In the genomic region with DNA sequence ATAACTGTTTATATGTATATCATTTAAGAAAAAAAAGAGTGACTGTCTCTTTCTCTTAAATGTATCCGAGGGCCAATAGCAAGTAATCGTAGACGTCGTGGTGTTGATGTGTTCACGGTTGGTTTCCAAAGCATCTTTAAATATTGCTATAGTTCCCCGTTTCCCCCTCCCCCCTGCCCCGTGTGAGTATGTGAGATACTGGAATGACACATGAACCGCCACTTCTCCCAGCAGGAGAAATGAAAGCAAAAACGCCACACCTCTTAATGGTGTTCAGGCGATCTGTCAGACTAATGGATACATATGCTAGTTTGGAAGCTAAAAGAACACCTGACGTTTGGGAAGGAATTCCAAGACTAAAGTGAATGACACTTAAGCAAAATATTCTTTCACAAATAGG, we compare ENCODE assay signal across 19 cellular contexts.
A peak's percentile ranks its signal among the peaks of the same experiment; 100 is the strongest.
DNase-seq lines count a peak whose midpoint lies in the region; ATAC-seq and TF ChIP-seq lines count a peak whose summit lies in the region.
"Had no signal": no experiment of that assay in that cellular context is flagged by ENCODE, and none has a peak within 500 bp of the region (broad histone marks: within the 10 kb centered on the region; RNA-seq: fewer than 3 reads in every experiment).

No MANE protein-coding gene starts in this region.

- H3K27me3 Mint-ChIP-seq in WTC11 (ENCODE audit: low read depth) (no peaks in the 10 kb centered on the region), GM23338 (ENCODE audit: insufficient read depth, low read depth, poor library complexity) (peaks cover 16% of the 10 kb centered on the region)
- no peaks in the 10 kb centered on the region for H3K27me3 Mint-ChIP-seq in stimulated activated naive B cell treated with anti-CD40 and anti-IgM and Interleukin-4, amounts not matched to agents 10 μg/mL and 1 μg/mL and 100 μg/mL, for 72 hours
- H3K27me3 Mint-ChIP-seq in effector memory CD8-positive, alpha-beta T cell, result no peaks in the 10 kb centered on the region
- H3K27me3 Mint-ChIP-seq: CD4-positive, alpha-beta memory T cell had no signal

- CTCF ChIA-PET in WTC11 (lab: Charles Lee), result no interaction called here

- H3K36me3 Mint-ChIP-seq in WTC11, result peaks cover 49% of the 10 kb centered on the region
- H3K36me3 Mint-ChIP-seq in stimulated activated naive B cell treated with anti-CD40 and anti-IgM and Interleukin-4, amounts not matched to agents 10 μg/mL and 1 μg/mL and 100 μg/mL, for 72 hours, result peaks cover 50 to 70% of the 10 kb centered on the region in 2 donors
- H3K36me3 Mint-ChIP-seq in GM23338 (ENCODE audit: low read depth), result peaks cover 54% of the 10 kb centered on the region
- peaks cover 42% of the 10 kb centered on the region for H3K36me3 Mint-ChIP-seq in effector memory CD8-positive, alpha-beta T cell (ENCODE audit: insufficient read depth)

- H3K4me3 Mint-ChIP-seq in WTC11 (no peak overlapping the region), GM23338 (no peak overlapping the region)
- no peak overlapping the region for H3K4me3 Mint-ChIP-seq in stimulated activated naive B cell treated with anti-CD40 and anti-IgM and Interleukin-4, amounts not matched to agents 10 μg/mL and 1 μg/mL and 100 μg/mL, for 72 hours
- no peak overlapping the region for H3K4me3 Mint-ChIP-seq in effector memory CD8-positive, alpha-beta T cell
- H3K4me3 Mint-ChIP-seq: CD14-positive monocyte; CD4-positive, alpha-beta memory T cell; HFFc6 had no signal

- peaks cover 8% of the 10 kb centered on the region for H3K36me3 ChIP-seq in GM23338 (ENCODE audit: insufficient read depth)

- no peak overlapping the region for H3K27ac ChIP-seq in GM23338 (ENCODE audit: low read depth)
- H3K27ac ChIP-seq: BLaER1, HL-60 had no signal

- H3K4me3 ChIP-seq in GM23338, result no peak overlapping the region
- H3K4me3 ChIP-seq: BLaER1 had no signal

- peaks cover 22% of the 10 kb centered on the region for H3K4me1 ChIP-seq in GM23338 (ENCODE audit: insufficient read depth)
- H3K4me1 ChIP-seq: BLaER1 had no signal

- no peaks in the 10 kb centered on the region for H3F3A ChIP-seq in GM23338 (replicated peaks; ENCODE audit: low read depth)

- no peaks in the 10 kb centered on the region for H3K79me2 ChIP-seq in GM23338 (replicated peaks; ENCODE audit: insufficient read depth)

- POLR2A ChIA-PET in WTC11 (lab: Charles Lee), result no interaction called here

- no peaks in the 10 kb centered on the region for H3K9me2 ChIP-seq in GM23338 (ENCODE audit: insufficient read depth)

- H3K4me1 Mint-ChIP-seq in WTC11 (peaks cover 28% of the 10 kb centered on the region), GM23338 (peaks cover 24% of the 10 kb centered on the region)
- peaks cover 8 to 16% of the 10 kb centered on the region in 2 donors for H3K4me1 Mint-ChIP-seq in stimulated activated naive B cell treated with anti-CD40 and anti-IgM and Interleukin-4, amounts not matched to agents 10 μg/mL and 1 μg/mL and 100 μg/mL, for 72 hours
- H3K4me1 Mint-ChIP-seq in effector memory CD8-positive, alpha-beta T cell (ENCODE audit: low read depth in 2 of 2), result no peaks in the 10 kb centered on the region

- H2AFZ ChIP-seq in GM23338, result no peak overlapping the region

- TF ChIP-seq CTCF in WTC11 (IDR thresholded peaks at IDR 0.05) (no peak), GM23338 (conservative IDR thresholded peaks at IDR 0.05; ENCODE audit: low read depth in 2 of 2) (no peak)

- 0 out of 2 replicates have a peak, but pooled peaks cover 4% of the 10 kb centered on the region for H3K9me3 Mint-ChIP-seq in WTC11
- H3K9me3 Mint-ChIP-seq in stimulated activated naive B cell treated with anti-CD40 and anti-IgM and Interleukin-4, amounts not matched to agents 10 μg/mL and 1 μg/mL and 100 μg/mL, for 72 hours, result no peaks in the 10 kb centered on the region
- no peaks in the 10 kb centered on the region for H3K9me3 Mint-ChIP-seq in GM23338
- no peaks in the 10 kb centered on the region for H3K9me3 Mint-ChIP-seq in effector memory CD8-positive, alpha-beta T cell
- H3K9me3 Mint-ChIP-seq: CD4-positive, alpha-beta memory T cell; HFFc6 had no signal

- H3K4me2 ChIP-seq in GM23338, result no peak overlapping the region
- H3K4me2 ChIP-seq: BLaER1 had no signal

- no peak for ATAC-seq in WTC11
- no peak for ATAC-seq in stimulated activated naive B cell treated with anti-CD40 and anti-IgM and Interleukin-4, amounts not matched to agents 10 μg/mL and 1 μg/mL and 100 μg/mL, for 72 hours (replicated peaks)
- ATAC-seq in GM23338, result no peak
- no peak for ATAC-seq in effector memory CD8-positive, alpha-beta T cell (replicated peaks)
- ATAC-seq: HCT116 had no signal

- peaks cover 3% of the 10 kb centered on the region for H4K20me1 ChIP-seq in GM23338 (replicated peaks; ENCODE audit: insufficient read depth)
- H4K20me1 ChIP-seq: BLaER1 had no signal

- peak; percentile 13 for DNase-seq in NCI-H748 (lab: John Stamatoyannopoulos, UW; ENCODE audit: unreplicated experiment)
- no peak for DNase-seq in NCI-H748 treated with DMSO at 0.1 percent for 48 hours (lab: John Stamatoyannopoulos, UW)
- no peak for DNase-seq in WTC11 (ENCODE audit: low spot score)
- no peak for DNase-seq in stimulated activated naive B cell treated with anti-CD40 and anti-IgM and Interleukin-4, amounts not matched to agents 10 μg/mL and 1 μg/mL and 100 μg/mL, for 72 hours
- no peak for DNase-seq in GM23338 (ENCODE audit: low spot score)
- no peak for DNase-seq in effector memory CD8-positive, alpha-beta T cell
- DNase-seq in cerebellar cortex (ENCODE audit: low spot score), result no peak
- DNase-seq: 8988T; CD4-positive, alpha-beta memory T cell; DMS153; DMS79; GF-D8; GOT3; H7; HFFc6 had no signal

- peak overlapping the region; percentile 93; the same call in 1 of the 2 replicates for H3K27ac Mint-ChIP-seq in WTC11
- H3K27ac Mint-ChIP-seq in stimulated activated naive B cell treated with anti-CD40 and anti-IgM and Interleukin-4, amounts not matched to agents 10 μg/mL and 1 μg/mL and 100 μg/mL, for 72 hours, result peak overlapping the region; percentile 67
- H3K27ac Mint-ChIP-seq in GM23338, result no peak overlapping the region
- no peak overlapping the region for H3K27ac Mint-ChIP-seq in effector memory CD8-positive, alpha-beta T cell
- H3K27ac Mint-ChIP-seq: CD4-positive, alpha-beta memory T cell; HFFc6 had no signal

- no peaks in the 10 kb centered on the region for H3K27me3 ChIP-seq in GM23338 (ENCODE audit: insufficient read depth)
- H3K27me3 ChIP-seq: BLaER1 had no signal

TF ChIP-seq in WTC11, 78 proteins besides CTCF, POLR2A, EP300 and RAD21 (continues in another document):
- TF ChIP-seq, protein P1, sequence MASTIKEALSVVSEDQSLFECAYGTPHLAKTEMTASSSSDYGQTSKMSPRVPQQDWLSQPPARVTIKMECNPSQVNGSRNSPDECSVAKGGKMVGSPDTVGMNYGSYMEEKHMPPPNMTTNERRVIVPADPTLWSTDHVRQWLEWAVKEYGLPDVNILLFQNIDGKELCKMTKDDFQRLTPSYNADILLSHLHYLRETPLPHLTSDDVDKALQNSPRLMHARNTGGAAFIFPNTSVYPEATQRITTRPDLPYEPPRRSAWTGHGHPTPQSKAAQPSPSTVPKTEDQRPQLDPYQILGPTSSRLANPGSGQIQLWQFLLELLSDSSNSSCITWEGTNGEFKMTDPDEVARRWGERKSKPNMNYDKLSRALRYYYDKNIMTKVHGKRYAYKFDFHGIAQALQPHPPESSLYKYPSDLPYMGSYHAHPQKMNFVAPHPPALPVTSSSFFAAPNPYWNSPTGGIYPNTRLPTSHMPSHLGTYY (CRISPR knock-in tag; IDR thresholded peaks at IDR 0.05), result no peak
- TF ChIP-seq, protein P2, sequence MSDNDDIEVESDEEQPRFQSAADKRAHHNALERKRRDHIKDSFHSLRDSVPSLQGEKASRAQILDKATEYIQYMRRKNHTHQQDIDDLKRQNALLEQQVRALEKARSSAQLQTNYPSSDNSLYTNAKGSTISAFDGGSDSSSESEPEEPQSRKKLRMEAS (CRISPR knock-in tag; IDR thresholded peaks at IDR 0.05), result no peak
- no peak for TF ChIP-seq ATF1 (CRISPR knock-in tag; IDR thresholded peaks at IDR 0.05)
- TF ChIP-seq ZNF671 (CRISPR knock-in tag; IDR thresholded peaks at IDR 0.05), result no peak
- TF ChIP-seq, protein P3, sequence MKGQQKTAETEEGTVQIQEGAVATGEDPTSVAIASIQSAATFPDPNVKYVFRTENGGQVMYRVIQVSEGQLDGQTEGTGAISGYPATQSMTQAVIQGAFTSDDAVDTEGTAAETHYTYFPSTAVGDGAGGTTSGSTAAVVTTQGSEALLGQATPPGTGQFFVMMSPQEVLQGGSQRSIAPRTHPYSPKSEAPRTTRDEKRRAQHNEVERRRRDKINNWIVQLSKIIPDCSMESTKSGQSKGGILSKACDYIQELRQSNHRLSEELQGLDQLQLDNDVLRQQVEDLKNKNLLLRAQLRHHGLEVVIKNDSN (CRISPR knock-in tag; IDR thresholded peaks at IDR 0.05), result no peak
- no peak for TF ChIP-seq TP53 (CRISPR knock-in tag; IDR thresholded peaks at IDR 0.05)
- no peak for TF ChIP-seq CREM (CRISPR knock-in tag; IDR thresholded peaks at IDR 0.05)

Comparison
In these comparisons a context has a peak if more than half of its experiments do, and no peak if none do; other contexts are left out.
1. H3K27ac Mint-ChIP-seq: peak in WTC11 (single experiment) and stimulated activated naive B cell treated with anti-CD40 and anti-IgM and Interleukin-4, amounts not matched to agents 10 μg/mL and 1 μg/mL and 100 μg/mL, for 72 hours (single experiment); none in GM23338 (single experiment) and effector memory CD8-positive, alpha-beta T cell (0 of 2).